32 cellular contexts compared by ENCODE assay signal in genomic region chr12:104469523-104469922, GRCh38. TPM values are rescaled to one million over a fixed set of nuclear protein-coding genes. Genes with fewer than 3 reads are reported as not detected.
DNase-seq lines count a peak whose midpoint lies in the region; ATAC-seq and TF ChIP-seq lines count a peak whose summit lies in the region.
"Had no signal": no experiment of that assay in that cellular context is flagged by ENCODE, and none has a peak within 500 bp of the region (broad histone marks: within the 10 kb centered on the region; RNA-seq: fewer than 3 reads in every experiment).

No MANE protein-coding gene starts in this region.

- no peak overlapping the region for H3K4me3 Mint-ChIP-seq in activated CD4-positive, alpha-beta memory T cell treated with anti-CD3 and anti-CD28 coated beads for 36 hours
- no peak overlapping the region for H3K4me3 Mint-ChIP-seq in activated CD4-positive, alpha-beta memory T cell treated with anti-CD3 and anti-CD28 coated beads, Interleukin-2, amount 10 ng/mL, durations not matched to agents 7 days and 5 days
- peak overlapping the region; percentile 37 to 41 for H3K4me3 Mint-ChIP-seq in effector memory CD8-positive, alpha-beta T cell
- H3K4me3 Mint-ChIP-seq in stimulated activated effector memory CD8-positive, alpha-beta T cell treated with anti-CD3 and anti-CD28 coated beads, Interleukin-12 subunit alpha, Interleukin-12 subunit beta, amount 100 ng/mL, for 72 hours, result no peak overlapping the region
- H3K4me3 Mint-ChIP-seq: activated CD4-positive, alpha-beta T cell treated with anti-CD3 and anti-CD28 coated beads, Interleukin-2, amount 10 ng/mL, durations not matched to agents 24 days and 14 days; activated naive CD8-positive, alpha-beta T cell; dendritic cell treated with granulocyte-macrophage colony-stimulating factor and Interleukin-4, amounts not matched to agents 40 ng/mL and 50 ng/mL, for 4 days; T-helper 1 cell treated with Interleukin-12 subunit alpha and Interleukin-12 subunit beta and Interleukin-4 antibody, amounts not matched to agents 30 μg/mL and 1 μg/mL, for 36 hours had no signal

- no peaks in the 10 kb centered on the region for H3K4me1 ChIP-seq in tibial artery
- H3K4me1 ChIP-seq: gastrocnemius medialis, psoas muscle, SJSA1, uterus had no signal

- peaks cover 86% of the 10 kb centered on the region for H3K4me1 Mint-ChIP-seq in activated CD4-positive, alpha-beta memory T cell treated with anti-CD3 and anti-CD28 coated beads for 36 hours (ENCODE audit: low read depth)
- peaks cover 93% of the 10 kb centered on the region for H3K4me1 Mint-ChIP-seq in activated CD4-positive, alpha-beta memory T cell treated with anti-CD3 and anti-CD28 coated beads, Interleukin-2, amount 10 ng/mL, durations not matched to agents 7 days and 5 days
- H3K4me1 Mint-ChIP-seq in effector memory CD8-positive, alpha-beta T cell (ENCODE audit: low read depth in 2 of 2), result peaks cover 74 to 81% of the 10 kb centered on the region in 2 donors
- H3K4me1 Mint-ChIP-seq in stimulated activated effector memory CD8-positive, alpha-beta T cell treated with anti-CD3 and anti-CD28 coated beads, Interleukin-12 subunit alpha, Interleukin-12 subunit beta, amount 100 ng/mL, for 72 hours, result peaks cover 89% of the 10 kb centered on the region

- H3K36me3 Mint-ChIP-seq in activated CD4-positive, alpha-beta memory T cell treated with anti-CD3 and anti-CD28 coated beads for 36 hours, result peaks cover 22% of the 10 kb centered on the region
- peaks cover 71% of the 10 kb centered on the region for H3K36me3 Mint-ChIP-seq in activated CD4-positive, alpha-beta memory T cell treated with anti-CD3 and anti-CD28 coated beads, Interleukin-2, amount 10 ng/mL, durations not matched to agents 7 days and 5 days (ENCODE audit: low read depth)
- peaks cover 9% of the 10 kb centered on the region for H3K36me3 Mint-ChIP-seq in effector memory CD8-positive, alpha-beta T cell (ENCODE audit: insufficient read depth)
- peaks cover 5% of the 10 kb centered on the region for H3K36me3 Mint-ChIP-seq in stimulated activated effector memory CD8-positive, alpha-beta T cell treated with anti-CD3 and anti-CD28 coated beads, Interleukin-12 subunit alpha, Interleukin-12 subunit beta, amount 100 ng/mL, for 72 hours

- POLR2A ChIA-PET in activated CD4-positive, alpha-beta memory T cell treated with anti-CD3 and anti-CD28 coated beads for 36 hours (lab: Charles Lee), result no interaction called here
- POLR2A ChIA-PET in activated CD4-positive, alpha-beta memory T cell treated with anti-CD3 and anti-CD28 coated beads, Interleukin-2, amount 10 ng/mL, durations not matched to agents 7 days and 5 days (lab: Charles Lee), result interaction anchor here (1.2 to 7.5 kb wide), 2 partner anchors 9 to 10 kb away, joined by 4 to 106 read pairs; partner anchors contain the start of gene CHST11

- intact Hi-C loops in activated CD4-positive, alpha-beta memory T cell treated with anti-CD3 and anti-CD28 coated beads for 36 hours (cut with micrococcal nuclease), result no loop called here
- intact Hi-C loops in tibial artery (cut with DNase I; ENCODE audit: low total_unique reads), result no loop called here

- CTCF ChIA-PET in activated CD4-positive, alpha-beta memory T cell treated with anti-CD3 and anti-CD28 coated beads for 36 hours (lab: Charles Lee), result no interaction called here
- CTCF ChIA-PET in activated CD4-positive, alpha-beta memory T cell treated with anti-CD3 and anti-CD28 coated beads, Interleukin-2, amount 10 ng/mL, durations not matched to agents 7 days and 5 days (lab: Charles Lee), result no interaction called here

- H3K27me3 ChIP-seq in tibial artery, result no peaks in the 10 kb centered on the region
- H3K27me3 ChIP-seq: gastrocnemius medialis, sigmoid colon, SJSA1, uterus had no signal

- no peak for TF ChIP-seq CTCF in tibial artery (IDR thresholded peaks at IDR 0.05)

- no peaks in the 10 kb centered on the region for H3K27me3 Mint-ChIP-seq in activated CD4-positive, alpha-beta memory T cell treated with anti-CD3 and anti-CD28 coated beads for 36 hours
- no peaks in the 10 kb centered on the region for H3K27me3 Mint-ChIP-seq in activated CD4-positive, alpha-beta memory T cell treated with anti-CD3 and anti-CD28 coated beads, Interleukin-2, amount 10 ng/mL, durations not matched to agents 7 days and 5 days
- no peaks in the 10 kb centered on the region for H3K27me3 Mint-ChIP-seq in effector memory CD8-positive, alpha-beta T cell
- H3K27me3 Mint-ChIP-seq: activated CD4-positive, alpha-beta T cell treated with anti-CD3 and anti-CD28 coated beads, Interleukin-2, amount 10 ng/mL, durations not matched to agents 24 days and 14 days; activated naive CD8-positive, alpha-beta T cell; dendritic cell treated with granulocyte-macrophage colony-stimulating factor and Interleukin-4, amounts not matched to agents 40 ng/mL and 50 ng/mL, for 4 days had no signal

- ATAC-seq in effector memory CD8-positive, alpha-beta T cell (replicated peaks), result peak; percentile 41
- ATAC-seq in stimulated activated effector memory CD8-positive, alpha-beta T cell treated with anti-CD3 and anti-CD28 coated beads, Interleukin-12 subunit alpha, Interleukin-12 subunit beta, amount 100 ng/mL, for 72 hours, result no peak
- ATAC-seq in HG02623 (IDR thresholded peaks at IDR 0.05; ENCODE audit: unreplicated experiment), result no peak
- ATAC-seq: gastrocnemius medialis, psoas muscle had no signal

- no peaks in the 10 kb centered on the region for H3K9me3 ChIP-seq in tibial artery
- H3K9me3 ChIP-seq: gastrocnemius medialis, psoas muscle, sigmoid colon, SJSA1, uterus had no signal

- peak overlapping the region; percentile 22 for H3K4me3 ChIP-seq in Jurkat, Clone E6-1 (ENCODE audit: low read length)
- H3K4me3 ChIP-seq in tibial artery, result no peak overlapping the region
- H3K4me3 ChIP-seq: gastrocnemius medialis, lung, psoas muscle, sigmoid colon, SJSA1, uterus had no signal

- no peaks in the 10 kb centered on the region for H3K36me3 ChIP-seq in tibial artery
- H3K36me3 ChIP-seq: gastrocnemius medialis, sigmoid colon, SJSA1, uterus had no signal

- no peak for DNase-seq in activated CD4-positive, alpha-beta memory T cell treated with anti-CD3 and anti-CD28 coated beads for 36 hours
- DNase-seq in activated CD4-positive, alpha-beta memory T cell treated with anti-CD3 and anti-CD28 coated beads, Interleukin-2, amount 10 ng/mL, durations not matched to agents 7 days and 5 days, result no peak
- DNase-seq in Jurkat, Clone E6-1 (ENCODE audit: low read depth, low spot score), result peak; percentile 87
- DNase-seq in effector memory CD8-positive, alpha-beta T cell, result no peak
- DNase-seq in stimulated activated effector memory CD8-positive, alpha-beta T cell treated with anti-CD3 and anti-CD28 coated beads, Interleukin-12 subunit alpha, Interleukin-12 subunit beta, amount 100 ng/mL, for 72 hours (ENCODE audit: low spot score in 2 of 2), result no peak
- no peak for DNase-seq in activated CD4-positive, CD25-positive, alpha-beta regulatory T cell (lab: John Stamatoyannopoulos, UW)
- no peak for DNase-seq in tibial artery
- DNase-seq: 8988T; activated CD4-positive, alpha-beta T cell treated with anti-CD3 and anti-CD28 coated beads, Interleukin-2, amount 10 ng/mL, durations not matched to agents 24 days and 14 days; activated effector memory CD4-positive, alpha-beta T cell treated with Interleukin-2 at 50 U/mL for 16 hours; activated T-cell treated with anti-CD3 and anti-CD28 coated beads for 4 hours; central memory CD4-positive, alpha-beta T cell; COR-L47; DMS53; gastrocnemius medialis; H7; NCI-H1105; NCI-H2029 treated with DMSO at 0.1 percent for 48 hours; NCI-H2227 treated with DMSO at 0.1 percent for 48 hours; NCI-H69; nucleus accumbens; psoas muscle; RPMI8226; sigmoid colon; stimulated activated naive CD4-positive, alpha-beta T cell treated with Interleukin-2 at 50 U/mL for 16 hours; uterus had no signal

- H3K27ac ChIP-seq in tibial artery, result no peak overlapping the region
- H3K27ac ChIP-seq: gastrocnemius medialis, psoas muscle, sigmoid colon, SJSA1, uterus had no signal

- H3K9me3 Mint-ChIP-seq in activated CD4-positive, alpha-beta memory T cell treated with anti-CD3 and anti-CD28 coated beads for 36 hours, result peaks cover 15% of the 10 kb centered on the region
- peaks cover 17% of the 10 kb centered on the region for H3K9me3 Mint-ChIP-seq in activated CD4-positive, alpha-beta memory T cell treated with anti-CD3 and anti-CD28 coated beads, Interleukin-2, amount 10 ng/mL, durations not matched to agents 7 days and 5 days
- no peaks in the 10 kb centered on the region for H3K9me3 Mint-ChIP-seq in effector memory CD8-positive, alpha-beta T cell
- H3K9me3 Mint-ChIP-seq in stimulated activated effector memory CD8-positive, alpha-beta T cell treated with anti-CD3 and anti-CD28 coated beads, Interleukin-12 subunit alpha, Interleukin-12 subunit beta, amount 100 ng/mL, for 72 hours, result peaks cover 5% of the 10 kb centered on the region
- H3K9me3 Mint-ChIP-seq: dendritic cell treated with granulocyte-macrophage colony-stimulating factor and Interleukin-4, amounts not matched to agents 40 ng/mL and 50 ng/mL, for 4 days had no signal

- peak overlapping the region; percentile 7 for H3K27ac Mint-ChIP-seq in activated CD4-positive, alpha-beta memory T cell treated with anti-CD3 and anti-CD28 coated beads for 36 hours
- H3K27ac Mint-ChIP-seq in activated CD4-positive, alpha-beta memory T cell treated with anti-CD3 and anti-CD28 coated beads, Interleukin-2, amount 10 ng/mL, durations not matched to agents 7 days and 5 days, result no peak overlapping the region
- H3K27ac Mint-ChIP-seq in effector memory CD8-positive, alpha-beta T cell, result peak overlapping the region in 1 of 2 donors; percentile 71
- H3K27ac Mint-ChIP-seq in stimulated activated effector memory CD8-positive, alpha-beta T cell treated with anti-CD3 and anti-CD28 coated beads, Interleukin-12 subunit alpha, Interleukin-12 subunit beta, amount 100 ng/mL, for 72 hours, result peak overlapping the region; percentile 13
- H3K27ac Mint-ChIP-seq: activated CD4-positive, alpha-beta T cell treated with anti-CD3 and anti-CD28 coated beads, Interleukin-2, amount 10 ng/mL, durations not matched to agents 24 days and 14 days; activated naive CD8-positive, alpha-beta T cell; dendritic cell treated with granulocyte-macrophage colony-stimulating factor and Interleukin-4, amounts not matched to agents 40 ng/mL and 50 ng/mL, for 4 days; T-helper 1 cell treated with Interleukin-12 subunit alpha and Interleukin-12 subunit beta and Interleukin-4 antibody, amounts not matched to agents 30 μg/mL and 1 μg/mL, for 36 hours had no signal

RNA-seq across cellular contexts. Expression of gene CHST11, which starts 12.8 kb away (rescaled TPM):
- total RNA-seq in activated CD4-positive, alpha-beta memory T cell treated with anti-CD3 and anti-CD28 coated beads for 36 hours, result 10 to 100 TPM; 58.3 to 59.0 TPM
- 100 to 1,000 TPM; 124 to 125 TPM for total RNA-seq in activated CD4-positive, alpha-beta memory T cell treated with anti-CD3 and anti-CD28 coated beads, Interleukin-2, amount 10 ng/mL, durations not matched to agents 7 days and 5 days
- polyA plus RNA-seq in Jurkat, Clone E6-1 (2012; ENCODE audit: insufficient read depth, insufficient read length), result 104 TPM

Comparison
In these comparisons a context has a peak if more than half of its experiments do, and no peak if none do; other contexts are left out.
1. H3K4me3 Mint-ChIP-seq: peak in effector memory CD8-positive, alpha-beta T cell (2 of 2); none in activated CD4-positive, alpha-beta memory T cell treated with anti-CD3 and anti-CD28 coated beads for 36 hours (single experiment), activated CD4-positive, alpha-beta memory T cell treated with anti-CD3 and anti-CD28 coated beads, Interleukin-2, amount 10 ng/mL, durations not matched to agents 7 days and 5 days (single experiment) and stimulated activated effector memory CD8-positive, alpha-beta T cell treated with anti-CD3 and anti-CD28 coated beads, Interleukin-12 subunit alpha, Interleukin-12 subunit beta, amount 100 ng/mL, for 72 hours (single experiment).